ENCODE assay signal across 11 cellular contexts in the genomic region with DNA sequence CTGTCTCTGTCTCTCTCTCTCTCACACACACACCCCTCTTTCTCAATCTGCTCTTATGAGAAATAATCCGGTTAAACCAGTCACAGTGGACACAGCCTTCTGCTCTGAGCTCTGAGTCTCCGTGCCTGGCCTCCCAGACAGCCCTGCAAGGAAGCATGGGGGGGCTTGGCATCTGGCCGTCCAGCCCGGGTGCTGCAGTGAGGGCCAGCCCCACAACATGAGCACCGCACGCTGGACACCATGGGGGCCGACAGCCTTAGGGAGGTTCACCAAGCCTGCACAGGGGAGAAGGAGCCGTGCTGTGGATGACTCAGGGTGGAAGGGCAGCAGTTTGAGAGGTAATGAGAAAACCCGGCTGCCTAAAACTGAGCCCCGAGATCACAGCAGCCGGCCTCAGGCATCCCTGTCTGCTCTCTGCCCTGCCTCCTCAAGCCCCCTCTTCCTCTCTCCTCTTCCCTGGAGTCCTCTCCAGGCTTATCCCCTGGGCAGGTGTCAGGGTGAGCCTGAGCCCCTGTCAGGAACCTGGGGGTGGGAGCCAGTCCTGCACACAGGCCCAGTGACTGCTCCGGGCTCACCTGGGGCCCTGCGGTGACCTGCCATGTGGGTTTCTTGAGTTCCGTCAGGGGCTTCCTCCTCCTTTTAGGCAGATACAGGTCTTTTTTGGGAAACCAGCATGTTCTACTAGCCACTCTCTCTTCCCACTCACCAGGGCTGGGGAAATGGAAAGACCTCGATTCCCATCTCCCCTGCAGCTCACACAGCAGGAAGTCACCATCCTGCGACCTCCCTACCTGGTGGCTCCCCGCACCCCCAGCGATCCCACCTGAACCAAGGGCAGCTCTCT.
DNase-seq lines count a peak whose midpoint lies in the region; ATAC-seq and TF ChIP-seq lines count a peak whose summit lies in the region.
"Had no signal": no experiment of that assay in that cellular context is flagged by ENCODE, and none has a peak within 500 bp of the region (broad histone marks: within the 10 kb centered on the region; RNA-seq: fewer than 3 reads in every experiment).

No MANE protein-coding gene starts in this region.

- ATAC-seq in activated naive CD4-positive, alpha-beta T cell treated with anti-CD3 and anti-CD28 coated beads, Interleukin-2, amount 50 U/mL, for 72 hours, result no peak
- ATAC-seq: upper lobe of right lung had no signal

- H3K4me2 ChIP-seq in hepatocyte, result no peak overlapping the region

- H3K9me3 ChIP-seq in hepatocyte (ENCODE audit: low read depth) (no peaks in the 10 kb centered on the region), stomach (no peaks in the 10 kb centered on the region), breast epithelium (no peaks in the 10 kb centered on the region)
- H3K9me3 ChIP-seq: upper lobe of right lung had no signal

- H3K27me3 ChIP-seq in hepatocyte, result no peaks in the 10 kb centered on the region
- no peaks in the 10 kb centered on the region for H3K27me3 ChIP-seq in stomach
- no peaks in the 10 kb centered on the region for H3K27me3 ChIP-seq in breast epithelium
- H3K27me3 ChIP-seq: upper lobe of right lung had no signal

- TF ChIP-seq POLR2A in stomach (IDR thresholded peaks at IDR 0.05) (no peak), breast epithelium (IDR thresholded peaks at IDR 0.05) (no peak)

- peaks cover 41% of the 10 kb centered on the region for H3K36me3 Mint-ChIP-seq in activated CD4-positive, alpha-beta memory T cell treated with anti-CD3 and anti-CD28 coated beads for 36 hours
- H3K36me3 Mint-ChIP-seq in activated CD4-positive, alpha-beta memory T cell treated with anti-CD3 and anti-CD28 coated beads, Interleukin-2, amount 10 ng/mL, durations not matched to agents 7 days and 5 days (ENCODE audit: low read depth), result peaks cover 42% of the 10 kb centered on the region
- H3K36me3 Mint-ChIP-seq in activated naive CD4-positive, alpha-beta T cell treated with anti-CD3 and anti-CD28 coated beads, Interleukin-2, amount 50 U/mL, for 72 hours, result peaks cover 6 to 10% of the 10 kb centered on the region in 2 donors

- no peaks in the 10 kb centered on the region for H3K79me2 ChIP-seq in hepatocyte

- H3K27ac Mint-ChIP-seq in activated CD4-positive, alpha-beta memory T cell treated with anti-CD3 and anti-CD28 coated beads for 36 hours, result peak overlapping the region; percentile 42
- H3K27ac Mint-ChIP-seq in activated CD4-positive, alpha-beta memory T cell treated with anti-CD3 and anti-CD28 coated beads, Interleukin-2, amount 10 ng/mL, durations not matched to agents 7 days and 5 days, result no peak overlapping the region
- peak overlapping the region; percentile 67 to 91 for H3K27ac Mint-ChIP-seq in activated naive CD4-positive, alpha-beta T cell treated with anti-CD3 and anti-CD28 coated beads, Interleukin-2, amount 50 U/mL, for 72 hours

- H3K27ac ChIP-seq in hepatocyte, result no peak overlapping the region
- H3K27ac ChIP-seq in stomach, result peak overlapping the region in 3 of 5 donors; percentile 16 to 73 (median 34)
- peak overlapping the region in 1 of 2 donors; percentile 32 for H3K27ac ChIP-seq in breast epithelium
- H3K27ac ChIP-seq: upper lobe of right lung had no signal

- CTCF ChIA-PET in activated CD4-positive, alpha-beta memory T cell treated with anti-CD3 and anti-CD28 coated beads for 36 hours (lab: Charles Lee), result interaction anchor here (0.5 to 4.0 kb wide), 3 partner anchors 12 to 168 kb away, joined by 4 to 24 read pairs (median 5); no protein-coding TSS in a partner anchor
- CTCF ChIA-PET in activated CD4-positive, alpha-beta memory T cell treated with anti-CD3 and anti-CD28 coated beads, Interleukin-2, amount 10 ng/mL, durations not matched to agents 7 days and 5 days (lab: Charles Lee), result no interaction called here

- H3K4me1 Mint-ChIP-seq in activated CD4-positive, alpha-beta memory T cell treated with anti-CD3 and anti-CD28 coated beads for 36 hours (ENCODE audit: low read depth), result peaks cover 74% of the 10 kb centered on the region
- H3K4me1 Mint-ChIP-seq in activated CD4-positive, alpha-beta memory T cell treated with anti-CD3 and anti-CD28 coated beads, Interleukin-2, amount 10 ng/mL, durations not matched to agents 7 days and 5 days, result peaks cover 45% of the 10 kb centered on the region

- no peaks in the 10 kb centered on the region for H3K9me3 Mint-ChIP-seq in activated CD4-positive, alpha-beta memory T cell treated with anti-CD3 and anti-CD28 coated beads for 36 hours
- H3K9me3 Mint-ChIP-seq in activated CD4-positive, alpha-beta memory T cell treated with anti-CD3 and anti-CD28 coated beads, Interleukin-2, amount 10 ng/mL, durations not matched to agents 7 days and 5 days, result no peaks in the 10 kb centered on the region
- H3K9me3 Mint-ChIP-seq in activated naive CD4-positive, alpha-beta T cell treated with anti-CD3 and anti-CD28 coated beads, Interleukin-2, amount 50 U/mL, for 72 hours, result no peaks in the 10 kb centered on the region

- POLR2A ChIA-PET in activated CD4-positive, alpha-beta memory T cell treated with anti-CD3 and anti-CD28 coated beads for 36 hours (lab: Charles Lee), result interaction anchor here (0.8 kb wide), 1 partner anchor 13 kb away, joined by 3 read pairs; no protein-coding TSS in a partner anchor
- POLR2A ChIA-PET in activated CD4-positive, alpha-beta memory T cell treated with anti-CD3 and anti-CD28 coated beads, Interleukin-2, amount 10 ng/mL, durations not matched to agents 7 days and 5 days (lab: Charles Lee), result no interaction called here

- TF ChIP-seq EP300 in stomach (IDR thresholded peaks at IDR 0.05), result no peak

- no peak overlapping the region for H2AFZ ChIP-seq in hepatocyte

- no peaks in the 10 kb centered on the region for H4K20me1 ChIP-seq in hepatocyte (ENCODE audit: insufficient read depth, poor library complexity, severe bottlenecking)

- H3K27me3 Mint-ChIP-seq in activated CD4-positive, alpha-beta memory T cell treated with anti-CD3 and anti-CD28 coated beads for 36 hours, result no peaks in the 10 kb centered on the region
- no peaks in the 10 kb centered on the region for H3K27me3 Mint-ChIP-seq in activated CD4-positive, alpha-beta memory T cell treated with anti-CD3 and anti-CD28 coated beads, Interleukin-2, amount 10 ng/mL, durations not matched to agents 7 days and 5 days

- no peak overlapping the region for H3K4me3 Mint-ChIP-seq in activated CD4-positive, alpha-beta memory T cell treated with anti-CD3 and anti-CD28 coated beads for 36 hours
- no peak overlapping the region for H3K4me3 Mint-ChIP-seq in activated CD4-positive, alpha-beta memory T cell treated with anti-CD3 and anti-CD28 coated beads, Interleukin-2, amount 10 ng/mL, durations not matched to agents 7 days and 5 days

- peaks cover 5% of the 10 kb centered on the region for H3K4me1 ChIP-seq in hepatocyte (ENCODE audit: insufficient read depth)
- peaks cover 20 to 61% (median 28%) of the 10 kb centered on the region in 4 donors for H3K4me1 ChIP-seq in stomach
- H3K4me1 ChIP-seq in breast epithelium, result peaks cover 3 to 5% of the 10 kb centered on the region in 2 donors

- no peaks in the 10 kb centered on the region for H3K36me3 ChIP-seq in hepatocyte (replicated peaks; ENCODE audit: insufficient read depth, low read depth)
- peaks cover 32 to 63% (median 55%) of the 10 kb centered on the region in 4 donors for H3K36me3 ChIP-seq in stomach
- H3K36me3 ChIP-seq in breast epithelium, result no peaks in the 10 kb centered on the region

- no peak for TF ChIP-seq CTCF in hepatocyte (IDR thresholded peaks at IDR 0.05; ENCODE audit: poor library complexity)
- no peak for TF ChIP-seq CTCF in stomach (IDR thresholded peaks at IDR 0.05)
- no peak for TF ChIP-seq CTCF in breast epithelium (IDR thresholded peaks at IDR 0.05)

- H3K4me3 ChIP-seq in hepatocyte, result no peak overlapping the region
- H3K4me3 ChIP-seq in stomach, result no peak overlapping the region
- H3K4me3 ChIP-seq in breast epithelium, result no peak overlapping the region
- H3K4me3 ChIP-seq: upper lobe of right lung had no signal

- no peak for DNase-seq in activated CD4-positive, alpha-beta memory T cell treated with anti-CD3 and anti-CD28 coated beads for 36 hours
- DNase-seq in activated CD4-positive, alpha-beta memory T cell treated with anti-CD3 and anti-CD28 coated beads, Interleukin-2, amount 10 ng/mL, durations not matched to agents 7 days and 5 days, result no peak
- DNase-seq in activated naive CD4-positive, alpha-beta T cell treated with anti-CD3 and anti-CD28 coated beads, Interleukin-2, amount 50 U/mL, for 72 hours (ENCODE audit: low spot score in 2 of 2), result no peak
- DNase-seq in hepatocyte (ENCODE audit: low spot score) (peak; percentile 36), stomach (no peak), breast epithelium (ENCODE audit: low spot score in 2 of 2) (no peak)
- no peak for DNase-seq in activated CD4-positive, CD25-positive, alpha-beta regulatory T cell (lab: John Stamatoyannopoulos, UW)
- DNase-seq in NK-92 treated with Interleukin-12 subunit alpha and Interleukin-12 subunit beta, amount 100 ng/mL, for 24 hours (lab: John Stamatoyannopoulos, UW), result no peak
- DNase-seq: NCI-H1694 treated with DMSO at 0.1 percent for 48 hours, nucleus accumbens, upper lobe of right lung had no signal

- WGBS in hepatocyte (ENCODE audit: low lambda C conversion rate, missing lambda C conversion rate), result 87% methylated on average over 18 of the region's 18 CpGs
- 73 to 87% (median 84%) methylated on average over 14 to 18 of the region's 18 CpGs for WGBS in stomach, 5 donors

- intact Hi-C loops in activated CD4-positive, alpha-beta memory T cell treated with anti-CD3 and anti-CD28 coated beads for 36 hours (cut with micrococcal nuclease), result no loop called here
- intact Hi-C loops in stomach (cut with DNase I; ENCODE audit: low total_unique reads), result no loop called here
- intact Hi-C loops in breast epithelium (cut with DNase I; ENCODE audit: low total_unique reads), result no loop called here

- no peaks in the 10 kb centered on the region for H3K9me2 ChIP-seq in hepatocyte (replicated peaks; ENCODE audit: insufficient read depth)
